In genomic region chr5:61768692-61769281, GRCh38 we compare ENCODE assay signal across 9 cellular contexts.
DNase-seq lines count a peak whose midpoint lies in the region; ATAC-seq, FAIRE-seq and TF ChIP-seq lines count a peak whose summit lies in the region.
"Had no signal": no experiment of that assay in that cellular context is flagged by ENCODE, and none has a peak within 500 bp of the region (broad histone marks: within the 10 kb centered on the region; RNA-seq: fewer than 3 reads in every experiment).

No MANE protein-coding gene starts in this region.

- H3K4me3 ChIP-seq in A673 (ENCODE audit: low read depth, low read length, poor library complexity, severe bottlenecking) (no peak overlapping the region), mammary epithelial cell (replicated peaks in 1 of 3; ENCODE audit: insufficient read depth in 1 of 3, low read depth in 2 of 3, low read length in 3 of 3) (no peak overlapping the region), trophoblast cell (ENCODE audit: low read depth, low read length) (no peak overlapping the region)

- dilution Hi-C loops in mammary epithelial cell (cut with HindIII; ENCODE audit: low sequenced_read_pairs) = no loop called here

- no peak overlapping the region for H3K4me2 ChIP-seq in mammary epithelial cell (ENCODE audit: insufficient read depth, low read depth, low read length)
- no peak overlapping the region for H3K4me2 ChIP-seq in trophoblast cell (ENCODE audit: low read length)

- H2AFZ ChIP-seq in mammary epithelial cell (ENCODE audit: low read depth, low read length) (no peak overlapping the region), trophoblast cell (ENCODE audit: insufficient read depth, low read length, poor library complexity) (no peak overlapping the region)

- H4K12ac ChIP-seq in trophoblast cell (ENCODE audit: low read depth, low read length) = no peak overlapping the region

- CTCF ChIA-PET in A673 (lab: Charles Lee) = interaction anchor here (0.6 kb wide), 2 partner anchors 35 to 39 kb away, joined by 3 read pairs; no protein-coding TSS in a partner anchor
- CTCF ChIA-PET in mammary epithelial cell (lab: Charles Lee; ENCODE audit: low non-redundant PET) = interaction anchor here (0.6 kb wide), 4 partner anchors 149 to 738 kb away, joined by 4 to 6 read pairs (median 4); no protein-coding TSS in a partner anchor

- no peak overlapping the region for H3K18ac ChIP-seq in trophoblast cell (ENCODE audit: low read length)

- no peak overlapping the region for H2BK120ac ChIP-seq in trophoblast cell (ENCODE audit: insufficient read depth, low read length, poor library complexity)

- BruUV-seq in A673 (replicated peaks; lab: Mats Ljungman, UMichigan) = no TSS peak
- no TSS peak for BruUV-seq in mammary epithelial cell (replicated peaks; lab: Mats Ljungman, UMichigan)

- intact Hi-C loops in A673 (cut with micrococcal nuclease; ENCODE audit: unreplicated experiment) = no loop called here
- intact Hi-C loops in mammary epithelial cell (cut with micrococcal nuclease) = loop anchor here (1.0 to 2.0 kb wide), 2 partner anchors 48 to 166 kb away; no protein-coding TSS in a partner anchor

- in situ Hi-C loops in mammary epithelial cell (cut with MboI; ENCODE audit: low sequenced_read_pairs in 2 of 2) = no loop called here

- H3K9ac ChIP-seq in mammary epithelial cell (ENCODE audit: insufficient read depth, low read length) (no peak overlapping the region), trophoblast cell (ENCODE audit: low read length) (no peak overlapping the region)

- no peaks in the 10 kb centered on the region for H3K79me1 ChIP-seq in trophoblast cell (ENCODE audit: low read length)

- no peak overlapping the region for H4K91ac ChIP-seq in trophoblast cell (ENCODE audit: low read depth, low read length)

- H3K27me3 ChIP-seq in A673 (replicated peaks; ENCODE audit: insufficient read depth, low read depth, low read length, poor library complexity) (no peaks in the 10 kb centered on the region), mammary epithelial cell (ENCODE audit: insufficient read depth, low read length) (no peaks in the 10 kb centered on the region), trophoblast cell (ENCODE audit: insufficient read depth, low read length) (no peaks in the 10 kb centered on the region)

- POLR2A ChIA-PET in A673 (lab: Charles Lee; ENCODE audit: low non-redundant PET) = no interaction called here

- H3K4me1 ChIP-seq in A673 (ENCODE audit: insufficient read depth, low read length, poor library complexity, severe bottlenecking) = no peaks in the 10 kb centered on the region
- H3K4me1 ChIP-seq in mammary epithelial cell (ENCODE audit: insufficient read depth, low read length) = no peaks in the 10 kb centered on the region
- no peaks in the 10 kb centered on the region for H3K4me1 ChIP-seq in trophoblast cell (ENCODE audit: control insufficient read depth in 1 of 2, insufficient read depth in 2 of 2, low read length in 2 of 2)

- H3K36me3 ChIP-seq in A673 (ENCODE audit: insufficient read depth, low read length, poor library complexity, severe bottlenecking) = no peaks in the 10 kb centered on the region
- H3K36me3 ChIP-seq in mammary epithelial cell (ENCODE audit: insufficient read depth, low read length) = no peaks in the 10 kb centered on the region
- H3K36me3 ChIP-seq in trophoblast cell (ENCODE audit: control insufficient read depth in 1 of 2, insufficient read depth in 2 of 2, low read length in 2 of 2) = no peaks in the 10 kb centered on the region

- no peak overlapping the region for H3K27ac ChIP-seq in A673 (ENCODE audit: low read depth, low read length, poor library complexity, severe bottlenecking)
- H3K27ac ChIP-seq in mammary epithelial cell (ENCODE audit: insufficient read depth, low read depth, low read length) = no peak overlapping the region
- H3K27ac ChIP-seq in trophoblast cell (ENCODE audit: low read depth, low read length) = no peak overlapping the region
- H3K27ac ChIP-seq: HL-60 had no signal

- no peak overlapping the region for H3K14ac ChIP-seq in trophoblast cell (ENCODE audit: low read length)

- H4K8ac ChIP-seq in trophoblast cell (ENCODE audit: low read depth, low read length) = no peak overlapping the region

- H2AK5ac ChIP-seq in trophoblast cell (ENCODE audit: low read length) = no peak overlapping the region

- no peak overlapping the region for H3K23ac ChIP-seq in trophoblast cell (ENCODE audit: low read length)

- H3K9me3 ChIP-seq in A673 (ENCODE audit: low read depth, low read length, poor library complexity, severe bottlenecking) (no peaks in the 10 kb centered on the region), mammary epithelial cell (replicated peaks; ENCODE audit: insufficient read depth, low read length) (no peaks in the 10 kb centered on the region), trophoblast cell (ENCODE audit: insufficient read depth, low read depth, low read length) (no peaks in the 10 kb centered on the region)

- WGBS in mammary epithelial cell (ENCODE audit: low coverage, missing lambda C conversion rate) = 91% methylated on average over 3 of the region's 5 CpGs
- no CpG with 5 or more reads among the region's 5 CpGs for WGBS in trophoblast cell (ENCODE audit: extremely low coverage, insufficient coverage, insufficient read length)

- no peak for FAIRE-seq in GM18507 (lab: Jason Lieb, UNC)

- H2BK12ac ChIP-seq in trophoblast cell (ENCODE audit: low read length) = no peak overlapping the region

- no peak overlapping the region for H3K4ac ChIP-seq in trophoblast cell (ENCODE audit: low read depth, low read length)

- DNase-seq in A673 (ENCODE audit: low spot score) (peak; percentile 62), GM18507 (ENCODE audit: extremely low spot score, insufficient read length, low read depth) (peak; percentile 17), NAMALWA (ENCODE audit: low spot score) (peak; percentile 55), mammary epithelial cell (peak; percentile 45), trophoblast cell (peak; percentile 19 to 62), GF-D8 (lab: John Stamatoyannopoulos, UW) (no peak), foreskin melanocyte (no peak)

- ATAC-seq in HG02678 (IDR thresholded peaks at IDR 0.05; ENCODE audit: unreplicated experiment) = peak; percentile 94

- H3K79me2 ChIP-seq in mammary epithelial cell (ENCODE audit: insufficient read depth, low read length) (no peaks in the 10 kb centered on the region), trophoblast cell (ENCODE audit: control insufficient read depth, insufficient read depth, low read length, poor library complexity) (no peaks in the 10 kb centered on the region)

- no peak overlapping the region for H2BK5ac ChIP-seq in trophoblast cell (ENCODE audit: low read depth, low read length, poor library complexity)

- H4K20me1 ChIP-seq in mammary epithelial cell (ENCODE audit: insufficient read depth, low read length) = no peaks in the 10 kb centered on the region

- peak; percentile 69 for TF ChIP-seq CTCF in A673 (conservative IDR thresholded peaks at IDR 0.05; ENCODE audit: low read depth, low read length)
- peak; percentile 98 to 100 for TF ChIP-seq CTCF in mammary epithelial cell (conservative IDR thresholded peaks at IDR 0.05 in 1 of 2, IDR thresholded peaks at IDR 0.05 in 1 of 2; ENCODE audit: extremely low read depth in 1 of 2, insufficient read depth in 1 of 2, low read depth in 1 of 2, low read length in 2 of 2)

Comparison
In these comparisons a context has a peak if more than half of its experiments do, and no peak if none do; other contexts are left out.
1. DNase-seq: peak in A673 (single experiment), GM18507 (single experiment), NAMALWA (single experiment), mammary epithelial cell (single experiment) and trophoblast cell (2 of 2); none in GF-D8 (single experiment) and foreskin melanocyte (single experiment).